Comparison of ENCODE assay signal across 9 cellular contexts in the genomic region with DNA sequence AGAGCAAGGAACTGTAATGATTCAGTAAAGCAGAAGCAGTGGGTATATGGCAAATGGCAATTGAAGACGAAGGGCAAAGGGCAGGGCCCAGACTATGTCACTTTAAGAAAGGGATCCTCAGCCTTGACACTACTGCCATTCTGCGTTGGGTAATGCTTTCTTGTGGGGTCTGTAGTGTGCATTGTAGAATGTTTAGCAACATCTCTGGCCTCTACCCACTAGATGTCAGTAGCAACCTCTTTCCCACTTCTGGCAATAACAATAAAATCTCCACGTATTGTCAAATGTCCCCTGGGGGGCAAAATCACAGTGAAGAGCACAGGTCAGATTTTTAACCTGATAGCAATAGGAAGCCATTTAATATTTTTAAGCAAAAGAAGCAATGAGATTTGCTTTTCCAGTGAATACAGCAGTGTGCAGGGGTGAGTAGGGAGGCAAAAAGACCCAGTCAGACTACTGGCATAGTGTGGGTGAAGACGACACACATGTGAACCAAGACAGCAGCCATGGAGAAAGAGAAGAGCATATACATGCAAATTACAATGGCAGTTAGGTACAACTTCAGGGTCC.
A peak's percentile ranks its signal among the peaks of the same experiment; 100 is the strongest.
DNase-seq lines count a peak whose midpoint lies in the region; ATAC-seq and TF ChIP-seq lines count a peak whose summit lies in the region.
"Had no signal": no experiment of that assay in that cellular context is flagged by ENCODE, and none has a peak within 500 bp of the region (broad histone marks: within the 10 kb centered on the region; RNA-seq: fewer than 3 reads in every experiment).

No MANE protein-coding gene starts in this region.

- H3K4me1 ChIP-seq in cardiac muscle cell (ENCODE audit: low read depth) = peaks cover 10% of the 10 kb centered on the region
- H3K4me1 ChIP-seq in right atrium auricular region = peaks cover 0 to 6% of the 10 kb centered on the region in 2 donors
- peaks cover 32% of the 10 kb centered on the region for H3K4me1 ChIP-seq in PC-9 (replicated peaks; ENCODE audit: insufficient read depth)

- H4K20me1 ChIP-seq in PC-9 (ENCODE audit: insufficient read depth) = no peaks in the 10 kb centered on the region

- DNase-seq in cardiac muscle cell (ENCODE audit: low read depth in 1 of 2, low spot score in 1 of 2) = peak; percentile 25 to 65
- no peak for DNase-seq in right atrium auricular region (ENCODE audit: low spot score)
- no peak for DNase-seq in PC-9
- DNase-seq in foreskin melanocyte = peak; percentile 16
- no peak for DNase-seq in NCI-H226
- DNase-seq in UCSD-AML1 (lab: John Stamatoyannopoulos, UW; ENCODE audit: unreplicated experiment) = no peak

- TF ChIP-seq CTCF in cardiac muscle cell (IDR thresholded peaks at IDR 0.05; ENCODE audit: low read depth, low read length) = peak; percentile 64
- peak in 1 of 2 donors; percentile 53 for TF ChIP-seq CTCF in right atrium auricular region (IDR thresholded peaks at IDR 0.05)
- peak; percentile 30 for TF ChIP-seq CTCF in PC-9 (conservative IDR thresholded peaks at IDR 0.05)

- H3K9me2 ChIP-seq in PC-9 (ENCODE audit: insufficient read depth) = no peaks in the 10 kb centered on the region

- no peaks in the 10 kb centered on the region for H3K36me3 ChIP-seq in cardiac muscle cell
- no peaks in the 10 kb centered on the region for H3K36me3 ChIP-seq in right atrium auricular region
- peaks cover 6% of the 10 kb centered on the region; the same call in 1 of the 2 replicates for H3K36me3 ChIP-seq in PC-9 (ENCODE audit: low read depth)
- H3K36me3 ChIP-seq: SJCRH30 had no signal

- no peaks in the 10 kb centered on the region for H3K79me2 ChIP-seq in PC-9 (ENCODE audit: low read depth)

- POLR2A ChIA-PET in PC-9 (lab: Charles Lee; ENCODE audit: unreplicated experiment) = no interaction called here

- ATAC-seq in GM18867 (IDR thresholded peaks at IDR 0.05; ENCODE audit: unreplicated experiment) (no peak), HG02798 (IDR thresholded peaks at IDR 0.05; ENCODE audit: poor library complexity, unreplicated experiment) (no peak)

- H3K27ac ChIP-seq in cardiac muscle cell (no peak overlapping the region), right atrium auricular region (no peak overlapping the region), PC-9 (no peak overlapping the region)
- H3K27ac ChIP-seq: SJCRH30 had no signal

- H3K4me2 ChIP-seq in PC-9 = no peak overlapping the region

- peaks cover 6% of the 10 kb centered on the region; the same call in 1 of the 2 replicates for H3F3A ChIP-seq in PC-9 (ENCODE audit: insufficient read depth, low read depth)

- no peak overlapping the region for H2AFZ ChIP-seq in PC-9

- no peak overlapping the region for H3K4me3 ChIP-seq in cardiac muscle cell
- H3K4me3 ChIP-seq in right atrium auricular region = no peak overlapping the region
- H3K4me3 ChIP-seq in PC-9 = no peak overlapping the region
- H3K4me3 ChIP-seq: SJCRH30 had no signal

- H3K27me3 ChIP-seq in cardiac muscle cell (no peaks in the 10 kb centered on the region), right atrium auricular region (no peaks in the 10 kb centered on the region), PC-9 (ENCODE audit: insufficient read depth, low read depth) (no peaks in the 10 kb centered on the region)
- H3K27me3 ChIP-seq: SJCRH30 had no signal

- intact Hi-C loops in PC-9 (cut with micrococcal nuclease; ENCODE audit: unreplicated experiment) = no loop called here

- H3K9me3 ChIP-seq in cardiac muscle cell (ENCODE audit: low read depth) (no peaks in the 10 kb centered on the region), right atrium auricular region (no peaks in the 10 kb centered on the region), PC-9 (ENCODE audit: insufficient read depth, low read depth) (no peaks in the 10 kb centered on the region)
- H3K9me3 ChIP-seq: SJCRH30 had no signal

- no TSS peak for BruUV-seq in PC-9 (replicated peaks; lab: Mats Ljungman, UMichigan)

- CTCF ChIA-PET in PC-9 (lab: Charles Lee) = no interaction called here

Comparison
In these comparisons a context has a peak if more than half of its experiments do, and no peak if none do; other contexts are left out.
1. DNase-seq: peak in cardiac muscle cell (2 of 2) and foreskin melanocyte (single experiment); none in right atrium auricular region (single experiment), PC-9 (0 of 2), NCI-H226 (single experiment) and UCSD-AML1 (single experiment).